18 cellular contexts compared by ENCODE assay signal in the genomic region with DNA sequence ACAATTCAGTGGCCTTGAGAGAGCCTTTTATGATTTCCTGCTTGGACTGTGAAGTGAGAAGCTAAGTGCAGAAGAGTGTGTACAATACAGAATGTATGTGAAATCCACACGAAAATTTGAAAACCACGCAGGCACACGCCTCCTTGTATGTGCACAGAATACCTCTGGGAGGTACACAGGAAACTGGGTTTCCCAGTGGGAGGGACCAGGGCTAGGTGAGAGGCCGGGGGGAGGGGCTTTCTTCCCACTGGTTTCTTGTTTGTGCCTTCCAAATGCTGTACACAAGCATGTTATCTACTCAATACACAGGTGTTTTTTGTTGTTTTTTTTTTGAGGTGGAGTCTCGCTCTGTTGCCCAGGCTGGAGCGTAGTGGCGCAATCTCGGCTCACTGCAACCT. TPM values are rescaled to one million over a fixed set of nuclear protein-coding genes. Genes with fewer than 3 reads are reported as not detected.
DNase-seq lines count a peak whose midpoint lies in the region; ATAC-seq and TF ChIP-seq lines count a peak whose summit lies in the region.
"Had no signal": no experiment of that assay in that cellular context is flagged by ENCODE, and none has a peak within 500 bp of the region (broad histone marks: within the 10 kb centered on the region; RNA-seq: fewer than 3 reads in every experiment).

No MANE protein-coding gene starts in this region.

- H3K4me3 Mint-ChIP-seq in endothelial cell (ENCODE audit: unreplicated experiment) = no peak overlapping the region
- H3K4me3 Mint-ChIP-seq: T-helper 17 cell had no signal

- ATAC-seq in GM21825 (IDR thresholded peaks at IDR 0.05; ENCODE audit: unreplicated experiment) (no peak), left ventricle myocardium superior (no peak)
- ATAC-seq: heart left ventricle, psoas muscle, T-helper 17 cell had no signal

- no peaks in the 10 kb centered on the region for H3K27me3 ChIP-seq in GM23248 (replicated peaks; ENCODE audit: insufficient read depth)
- H3K27me3 ChIP-seq: esophagus squamous epithelium, heart left ventricle had no signal

- peaks cover 18% of the 10 kb centered on the region for H3K4me1 Mint-ChIP-seq in endothelial cell (ENCODE audit: unreplicated experiment)

- H3K9me3 Mint-ChIP-seq in endothelial cell (ENCODE audit: unreplicated experiment) = no peaks in the 10 kb centered on the region

- H4K20me1 ChIP-seq in GM23248 (ENCODE audit: insufficient read depth) = no peaks in the 10 kb centered on the region

- no peak overlapping the region for H3K4me2 ChIP-seq in GM23248 (ENCODE audit: unreplicated experiment)

- in situ Hi-C loops in GM23248 (cut with MboI) = loop anchor here (10.0 kb wide), 2 partner anchors 110 to 280 kb away; no protein-coding TSS in a partner anchor

- TF ChIP-seq CTCF in endothelial cell (IDR thresholded peaks at IDR 0.05; ENCODE audit: unreplicated experiment) = no peak

- H3K27me3 Mint-ChIP-seq in endothelial cell (ENCODE audit: unreplicated experiment) = peaks cover 5% of the 10 kb centered on the region
- H3K27me3 Mint-ChIP-seq: T-helper 17 cell had no signal

- no peak overlapping the region for H3K4me3 ChIP-seq in GM23248
- H3K4me3 ChIP-seq: esophagus squamous epithelium, heart left ventricle, psoas muscle had no signal

- no peaks in the 10 kb centered on the region for H3K79me2 ChIP-seq in GM23248 (ENCODE audit: insufficient read depth)

- no peak overlapping the region for H3K9ac ChIP-seq in GM23248

- H3K36me3 ChIP-seq in GM23248 (ENCODE audit: low read depth) = no peaks in the 10 kb centered on the region
- H3K36me3 ChIP-seq: esophagus squamous epithelium, heart left ventricle had no signal

- H3F3A ChIP-seq in GM23248 (ENCODE audit: insufficient read depth) = 0 out of 2 replicates have a peak, but pooled peaks cover 11% of the 10 kb centered on the region

- H3K36me3 Mint-ChIP-seq in endothelial cell (ENCODE audit: low read depth, unreplicated experiment) = no peaks in the 10 kb centered on the region

- intact Hi-C loops in left ventricle myocardium superior (cut with micrococcal nuclease) = no loop called here

- no peak overlapping the region for H3K27ac ChIP-seq in GM23248
- H3K27ac ChIP-seq: esophagus squamous epithelium, psoas muscle had no signal

- no peaks in the 10 kb centered on the region for H3K9me3 ChIP-seq in GM23248 (ENCODE audit: low read depth)
- H3K9me3 ChIP-seq: esophagus squamous epithelium, heart left ventricle, psoas muscle had no signal

- H3K9me2 ChIP-seq in GM23248 (ENCODE audit: insufficient read depth) = no peaks in the 10 kb centered on the region

- 67 to 70% methylated on average over 8 of the region's 8 CpGs for WGBS in GM23248 (ENCODE audit: low coverage in 1 of 2, low lambda C conversion rate in 2 of 2, missing lambda C conversion rate in 2 of 2), 2 experiments

- DNase-seq in NCI-H2029 (lab: John Stamatoyannopoulos, UW) (peak; percentile 21), NCI-H2029 treated with DMSO at 0.1 percent for 48 hours (lab: John Stamatoyannopoulos, UW) (no peak), endothelial cell (ENCODE audit: low spot score) (no peak), GM23248 (no peak), left ventricle myocardium superior (no peak)
- DNase-seq in stimulated activated naive CD4-positive, alpha-beta T cell treated with Interleukin-2 at 50 U/mL for 16 hours (lab: John Stamatoyannopoulos, UW) = peak; percentile 11
- no peak for DNase-seq in stimulated activated naive CD4-positive, alpha-beta T cell (lab: John Stamatoyannopoulos, UW)
- DNase-seq: ACHN, activated gamma-delta T cell, dermis blood vessel endothelial cell, esophagus squamous epithelium, heart left ventricle, KG1, NCI-H526, psoas muscle, T-helper 17 cell had no signal

- no peak overlapping the region for H2AFZ ChIP-seq in GM23248

- H3K27ac Mint-ChIP-seq in endothelial cell (ENCODE audit: unreplicated experiment) = peak overlapping the region; percentile 54
- H3K27ac Mint-ChIP-seq: T-helper 17 cell had no signal

- H3K4me1 ChIP-seq in GM23248 (ENCODE audit: insufficient read depth) = peaks cover 12% of the 10 kb centered on the region

RNA-seq across cellular contexts. Expression of gene C9orf50, which starts 16.1 kb away (rescaled TPM):
- total RNA-seq in endothelial cell (ENCODE audit: unreplicated experiment) (not detected), left ventricle myocardium superior (not detected)
- 0.32 TPM in 1 of 2 replicates, not detected in the other for total RNA-seq in GM23248 (2014; rRNA removed; shearing (Covaris generic))
- 0.23 and 0.56 TPM in 2 replicates for polyA plus RNA-seq in GM23248 (2016; fragmentation: Nextera tagmentation; extraction: Ambion mirVana)
- total RNA-seq: dermis blood vessel endothelial cell, esophagus squamous epithelium, heart left ventricle, kidney epithelial cell, psoas muscle, T-helper 17 cell had no signal
- polyA plus RNA-seq: heart left ventricle, psoas muscle had no signal

RNA-seq across cellular contexts. Expression of gene NTMT1, which starts 21.2 kb away (rescaled TPM):
- total RNA-seq in endothelial cell (ENCODE audit: unreplicated experiment) (16.7 TPM), left ventricle myocardium superior (66.5 TPM)
- 32.6 and 44.5 TPM in 2 replicates for total RNA-seq in GM23248 (2014; rRNA removed; shearing (Covaris generic))
- 115 TPM in 2 replicates for polyA plus RNA-seq in GM23248 (2016; fragmentation: Nextera tagmentation; extraction: Ambion mirVana)

RNA-seq across cellular contexts. Expression of gene ASB6, which starts 37.2 kb away (rescaled TPM):
- 26.2 TPM for total RNA-seq in endothelial cell (ENCODE audit: unreplicated experiment)
- 22.9 and 24.9 TPM in 2 replicates for total RNA-seq in GM23248 (2014; rRNA removed; shearing (Covaris generic))
- 24.1 and 24.4 TPM in 2 replicates for polyA plus RNA-seq in GM23248 (2016; fragmentation: Nextera tagmentation; extraction: Ambion mirVana)
- 9.7 TPM for total RNA-seq in left ventricle myocardium superior

Comparison
In these comparisons a context has a peak if more than half of its experiments do, and no peak if none do; other contexts are left out.
1. DNase-seq: peak in NCI-H2029 (single experiment) and stimulated activated naive CD4-positive, alpha-beta T cell treated with Interleukin-2 at 50 U/mL for 16 hours (single experiment); none in NCI-H2029 treated with DMSO at 0.1 percent for 48 hours (single experiment), stimulated activated naive CD4-positive, alpha-beta T cell (0 of 6), endothelial cell (single experiment), GM23248 (single experiment) and left ventricle myocardium superior (single experiment).